Comparison of ENCODE assay signal across 16 cellular contexts in genomic region chr13:100630564-100630963, GRCh38.
DNase-seq lines count a peak whose midpoint lies in the region; TF ChIP-seq lines count a peak whose summit lies in the region.
"Had no signal": no experiment of that assay in that cellular context is flagged by ENCODE, and none has a peak within 500 bp of the region (broad histone marks: within the 10 kb centered on the region; RNA-seq: fewer than 3 reads in every experiment).

No MANE protein-coding gene starts in this region.

- no peak overlapping the region for H3K4me3 ChIP-seq in choroid plexus epithelial cell (ENCODE audit: low read depth, low read length)

- peak; percentile 92 for DNase-seq in ELF-1 (ENCODE audit: low read depth, low spot score)
- peak; percentile 73 for DNase-seq in NCI-H2081 treated with DMSO at 0.1 percent for 48 hours (lab: John Stamatoyannopoulos, UW)
- peak; percentile 22 for DNase-seq in choroid plexus epithelial cell (ENCODE audit: low read depth)
- DNase-seq in midbrain (lab: John Stamatoyannopoulos, UW), result peak; percentile 62
- no peak for DNase-seq in GF-D8 (lab: John Stamatoyannopoulos, UW)
- DNase-seq in dedifferentiated amniotic fluid mesenchymal stem cell (ENCODE audit: extremely low spot score), result no peak
- DNase-seq in erythroblast (lab: John Stamatoyannopoulos, UW), result no peak
- no peak for DNase-seq in AG08396 (ENCODE audit: low spot score)
- DNase-seq: activated T-cell treated with anti-CD3 and anti-CD28 coated beads, Interleukin-2, amount 50 U/mL, for 24 hours; amniotic stem cell; DND-41; GOT3; NCI-H1694; stimulated activated CD4-positive, alpha-beta T cell treated with anti-CD3 and anti-CD28 coated beads, Interleukin-2, amount 100 ng/mL, for 48 hours; stimulated activated naive CD4-positive, alpha-beta T cell treated with Interleukin-2 at 50 U/mL for 16 hours; T-cell had no signal

- no peak for TF ChIP-seq POLR2A in erythroblast (IDR thresholded peaks at IDR 0.05; ENCODE audit: low read length)

- peak; percentile 18 for TF ChIP-seq CTCF in choroid plexus epithelial cell (conservative IDR thresholded peaks at IDR 0.05; ENCODE audit: low read depth, low read length)

Comparison
In these comparisons a context has a peak if more than half of its experiments do, and no peak if none do; other contexts are left out.
1. DNase-seq: peak in ELF-1 (single experiment), NCI-H2081 treated with DMSO at 0.1 percent for 48 hours (single experiment), choroid plexus epithelial cell (single experiment) and midbrain (single experiment); none in GF-D8 (single experiment), dedifferentiated amniotic fluid mesenchymal stem cell (single experiment), erythroblast (0 of 2) and AG08396 (single experiment).